In genomic region chr3:188522115-188522514, GRCh38 we compare ENCODE assay signal across 8 cellular contexts.
"Had no signal": no experiment of that assay in that cellular context is flagged by ENCODE, and none has a peak within 500 bp of the region (broad histone marks: within the 10 kb centered on the region; RNA-seq: fewer than 3 reads in every experiment).

No MANE protein-coding gene starts in this region.

- H3K4me1 ChIP-seq: HAP-1 had no signal

- ATAC-seq: HCT116, K562 had no signal

- H3K4me3 ChIP-seq: GM23248, HAP-1, K562 had no signal

- H3K27ac Mint-ChIP-seq: HFFc6 had no signal

- H3K27ac ChIP-seq: GM23248 had no signal

- H3K9me3 ChIP-seq: HAP-1 had no signal

- DNase-seq: GM23248, GOT3, H7, HFFc6 had no signal

- H3K9me3 Mint-ChIP-seq: HFFc6 had no signal

- H2AFZ ChIP-seq: GM23248 had no signal

- H3K4me3 Mint-ChIP-seq: HFFc6 had no signal

- H3K36me3 ChIP-seq: HAP-1 had no signal

- FAIRE-seq: HTR-8/SVneo, K562 had no signal

- H3K9ac ChIP-seq: GM23248 had no signal
